ENCODE assay signal across 13 cellular contexts in genomic region chr19:1216756-1217155, GRCh38. TPM values are rescaled to one million over a fixed set of nuclear protein-coding genes. Genes with fewer than 3 reads are reported as not detected.
DNase-seq lines count a peak whose midpoint lies in the region; ATAC-seq and TF ChIP-seq lines count a peak whose summit lies in the region.
"Had no signal": no experiment of that assay in that cellular context is flagged by ENCODE, and none has a peak within 500 bp of the region (broad histone marks: within the 10 kb centered on the region; RNA-seq: fewer than 3 reads in every experiment).

No MANE protein-coding gene starts in this region.

- no peaks in the 10 kb centered on the region for H3K9me3 Mint-ChIP-seq in GM23338
- no peaks in the 10 kb centered on the region for H3K9me3 Mint-ChIP-seq in nephron

- H3K27me3 Mint-ChIP-seq in GM23338 (ENCODE audit: insufficient read depth, low read depth, poor library complexity), result peaks cover 12% of the 10 kb centered on the region
- no peaks in the 10 kb centered on the region for H3K27me3 Mint-ChIP-seq in nephron (ENCODE audit: low read depth)

- CTCF ChIA-PET in RWPE1 (lab: Yijun Ruan, JAX), result interaction anchor here (0.6 to 1.3 kb wide), 3 partner anchors 27 to 103 kb away, joined by 3 to 4 read pairs (median 3); no protein-coding TSS in a partner anchor

- no peaks in the 10 kb centered on the region for H3K27me3 ChIP-seq in GM23338 (ENCODE audit: insufficient read depth)
- H3K27me3 ChIP-seq: right lobe of liver had no signal

- no peak overlapping the region for H3K4me2 ChIP-seq in GM23338

- no peak overlapping the region for H3K4me3 ChIP-seq in GM23338
- H3K4me3 ChIP-seq: right lobe of liver had no signal

- H4K20me1 ChIP-seq in GM23338 (replicated peaks; ENCODE audit: insufficient read depth), result peaks cover 39% of the 10 kb centered on the region; the same call in 1 of the 2 replicates

- H3K4me1 ChIP-seq in GM23338 (ENCODE audit: insufficient read depth), result peaks cover 12% of the 10 kb centered on the region; the same call in 1 of the 2 replicates

- H3K36me3 ChIP-seq in GM23338 (ENCODE audit: insufficient read depth), result no peaks in the 10 kb centered on the region

- DNase-seq in GM23338 (ENCODE audit: low spot score) (no peak), RWPE1 (ENCODE audit: low spot score) (no peak), ureter (ENCODE audit: low spot score) (no peak), GM20000 (ENCODE audit: low spot score) (no peak)
- no peak for DNase-seq in stimulated activated CD8-positive, alpha-beta memory T cell treated with anti-CD3 and anti-CD28 coated beads, Interleukin-4, amount 100 ng/mL, for 48 hours
- DNase-seq: DMS79 treated with DMSO at 0.1 percent for 48 hours; effector memory CD4-positive, alpha-beta T cell; islet precursor cell; Kasumi-1; NCI-H187; right lobe of liver had no signal

- H3K27ac Mint-ChIP-seq in GM23338, result no peak overlapping the region
- H3K27ac Mint-ChIP-seq in nephron, result peak overlapping the region in 2 of 3 experiments; percentile 21 to 29

- no peaks in the 10 kb centered on the region for H3K9me2 ChIP-seq in GM23338 (ENCODE audit: insufficient read depth)

- POLR2A ChIA-PET in RWPE1 (lab: Yijun Ruan, JAX; ENCODE audit: low non-redundant PET), result no interaction called here

- H3K27ac ChIP-seq in GM23338 (ENCODE audit: low read depth) (0 out of 2 replicates have a peak overlapping the region, but pooled peaks have one; percentile 76), RWPE1 (peak overlapping the region; percentile 98)
- H3K27ac ChIP-seq: right lobe of liver had no signal

- TF ChIP-seq CTCF in GM23338 (conservative IDR thresholded peaks at IDR 0.05; ENCODE audit: low read depth in 2 of 2), result no peak
- no peak for TF ChIP-seq CTCF in RWPE1 (conservative IDR thresholded peaks at IDR 0.05; ENCODE audit: low read depth)
- no peak for TF ChIP-seq CTCF in nephron (IDR thresholded peaks at IDR 0.05; ENCODE audit: unreplicated experiment in 3 of 3)
- no peak for TF ChIP-seq CTCF in GM20000 (IDR thresholded peaks at IDR 0.05; ENCODE audit: extremely low read depth, missing control alignments)

- no peak for ATAC-seq in GM23338
- ATAC-seq: activated CD4-positive, CD25-positive, alpha-beta regulatory T cell treated with anti-CD3 and anti-CD28 coated beads, Interleukin-2, amount 50 U/mL, for 24 hours; right lobe of liver had no signal

- peaks cover 19% of the 10 kb centered on the region for H3F3A ChIP-seq in GM23338 (replicated peaks; ENCODE audit: low read depth)

- peaks cover 8% of the 10 kb centered on the region; the same call in 2 of the 3 replicates for H3K36me3 Mint-ChIP-seq in GM23338 (ENCODE audit: low read depth)
- H3K36me3 Mint-ChIP-seq in nephron (ENCODE audit: low read depth), result peaks cover 8% of the 10 kb centered on the region

- peaks cover 28% of the 10 kb centered on the region for H3K4me1 Mint-ChIP-seq in GM23338
- peaks cover 33% of the 10 kb centered on the region for H3K4me1 Mint-ChIP-seq in nephron

- H3K79me2 ChIP-seq in GM23338 (replicated peaks; ENCODE audit: insufficient read depth), result peaks cover 74% of the 10 kb centered on the region

- no peak overlapping the region for H2AFZ ChIP-seq in GM23338

- H3K4me3 Mint-ChIP-seq in GM23338 (no peak overlapping the region), nephron (no peak overlapping the region)

TF ChIP-seq in GM23338, 12 proteins besides CTCF, POLR2A, EP300 and RAD21:
- no peak for TF ChIP-seq JUNB (IDR thresholded peaks at IDR 0.05; ENCODE audit: unreplicated experiment)

RNA-seq across cellular contexts. Expression of gene STK11, which starts 11.2 kb away (rescaled TPM):
- 84.4 and 96.5 TPM in 2 replicates for total RNA-seq in GM23338 (2014; rRNA removed; shearing (Covaris generic))
- 19.4 and 23.7 TPM in 2 replicates for polyA plus RNA-seq in GM23338 (2016; fragmentation: Nextera tagmentation; extraction: Ambion mirVana)
- 51.2 TPM for total RNA-seq in ureter

RNA-seq across cellular contexts. Expression of gene CBARP, which starts 21.0 kb away (rescaled TPM):
- total RNA-seq in GM23338 (2014; rRNA removed; shearing (Covaris generic)), result 10.8 and 14.1 TPM in 2 replicates
- polyA plus RNA-seq in GM23338 (2016; fragmentation: Nextera tagmentation; extraction: Ambion mirVana), result 2.0 TPM in 2 replicates
- total RNA-seq in ureter, result 0.73 TPM

RNA-seq across cellular contexts. Expression of gene ATP5F1D, which starts 24.8 kb away (rescaled TPM):
- 78.7 and 139 TPM in 2 replicates for total RNA-seq in GM23338 (2014; rRNA removed; shearing (Covaris generic))
- 396 and 420 TPM in 2 replicates for polyA plus RNA-seq in GM23338 (2016; fragmentation: Nextera tagmentation; extraction: Ambion mirVana)
- total RNA-seq in ureter, result 144 TPM

RNA-seq across cellular contexts. Expression of gene MIDN, which starts 31.6 kb away (rescaled TPM):
- 84.5 and 113 TPM in 2 replicates for total RNA-seq in GM23338 (2014; rRNA removed; shearing (Covaris generic))
- polyA plus RNA-seq in GM23338 (2016; fragmentation: Nextera tagmentation; extraction: Ambion mirVana), result 28.6 and 33.3 TPM in 2 replicates
- total RNA-seq in ureter, result 121 TPM

RNA-seq across cellular contexts. Expression of gene SBNO2, which starts 42.7 kb away (rescaled TPM):
- 28.0 and 35.4 TPM in 2 replicates for total RNA-seq in GM23338 (2014; rRNA removed; shearing (Covaris generic))
- polyA plus RNA-seq in GM23338 (2016; fragmentation: Nextera tagmentation; extraction: Ambion mirVana), result 6.3 and 6.9 TPM in 2 replicates
- 122 TPM for total RNA-seq in ureter
